In the genomic region with DNA sequence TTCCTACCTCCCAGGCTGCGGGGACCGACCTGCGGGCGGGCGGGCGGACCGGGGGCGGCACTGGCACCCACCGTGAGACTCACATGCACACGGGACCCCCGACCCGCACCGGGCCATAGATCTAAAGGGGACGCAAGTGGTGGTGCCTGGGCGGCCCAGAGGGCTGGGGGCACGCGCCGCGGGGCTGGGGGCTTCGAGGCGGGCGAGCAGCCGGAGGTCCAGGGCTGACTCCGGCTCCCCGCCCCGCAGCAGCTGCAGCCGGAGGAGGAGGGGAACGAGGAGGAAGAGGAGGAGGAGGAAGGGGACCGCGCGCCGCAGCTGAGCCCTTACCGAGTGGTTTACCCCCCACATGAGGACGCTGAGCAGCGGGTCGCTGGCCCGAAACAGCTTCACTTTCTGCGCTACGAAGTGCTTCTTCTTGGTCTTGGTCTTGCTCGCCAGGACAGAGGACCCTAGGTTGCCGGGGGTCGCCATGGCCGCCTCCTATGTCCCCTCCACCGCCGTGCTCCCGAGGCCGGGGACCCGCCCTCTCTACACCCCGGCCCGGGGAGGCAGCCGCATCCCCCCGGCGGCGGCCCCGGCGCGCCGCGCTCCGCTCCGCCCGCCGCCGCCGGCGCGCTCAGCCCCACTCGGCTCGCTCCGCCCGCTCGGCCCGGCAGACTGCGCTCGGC, we compare ENCODE assay signal across 8 cellular contexts. TPM values are rescaled to one million over a fixed set of nuclear protein-coding genes. Genes with fewer than 3 reads are reported as not detected.
DNase-seq lines count a peak whose midpoint lies in the region; ATAC-seq, FAIRE-seq and TF ChIP-seq lines count a peak whose summit lies in the region.

No MANE protein-coding gene starts in this region.

- H2AFZ ChIP-seq in K562 (ENCODE audit: low read depth, low read length) = peak overlapping the region; percentile 71

- under 1% methylated on average over 43 of the region's 75 CpGs for whole genome bisulfite sequencing in K562 (ENCODE audit: insufficient coverage, low coverage, missing lambda C conversion rate)

- TF ChIP-seq RAD21 in K562 (CRISPR knock-in tag; conservative IDR thresholded peaks at IDR 0.05 in 1 of 2, IDR thresholded peaks at IDR 0.05 in 1 of 2) = no peak

- peak overlapping the region; percentile 32 for H3K9ac ChIP-seq in SK-N-MC (ENCODE audit: insufficient read length)
- H3K9ac ChIP-seq in K562 (ENCODE audit: insufficient read depth in 1 of 2, low read depth in 2 of 2, low read length in 2 of 2) = peak overlapping the region; percentile 85 to 99

- TF ChIP-seq CTCF in K562 (IDR thresholded peaks at IDR 0.05 in 2 of 3, conservative IDR thresholded peaks at IDR 0.05 in 1 of 3; ENCODE audit: insufficient read depth in 2 of 3, low read depth in 1 of 3, low read length in 3 of 3) (no peak), kidney epithelial cell (IDR thresholded peaks at IDR 0.05; ENCODE audit: insufficient read depth, low read length, poor library complexity, severe bottlenecking) (no peak)

- peak overlapping the region; percentile 94 for H3K4me2 ChIP-seq in K562 (ENCODE audit: insufficient read depth, low read length)

- ATAC-seq in HG03159 (IDR thresholded peaks at IDR 0.05; ENCODE audit: unreplicated experiment) (peak; percentile 31), K562 (peak; percentile 30)

- peak overlapping the region; percentile 77 for H3K4me3 ChIP-seq in SK-N-MC
- H3K4me3 ChIP-seq in K562 = peak overlapping the region; percentile 85
- H3K4me3 ChIP-seq in kidney epithelial cell (ENCODE audit: low read depth, low read length) = peak overlapping the region; percentile 99

- TF ChIP-seq EP300 in K562 (IDR thresholded peaks at IDR 0.05; ENCODE audit: low read length) = no peak

- CTCF ChIA-PET in K562 (lab: Yijun Ruan, JAX; ENCODE audit: low intra/inter-chr PET ratio) = no interaction called here

- no peak for FAIRE-seq in K562 (lab: Jason Lieb, UNC)

- intact Hi-C loops in K562 (cut with micrococcal nuclease) = loop anchor here (1.0 to 10.0 kb wide), 5 partner anchors 45 to 354 kb away; no protein-coding TSS in a partner anchor

- POLR2A ChIA-PET in K562 (lab: Yijun Ruan, JAX) = interaction anchor here (0.6 to 1.2 kb wide), 4 partner anchors 8 to 96 kb away, joined by 3 to 5 read pairs (median 3); no protein-coding TSS in a partner anchor

- peaks cover 19 to 23% of the 10 kb centered on the region in 2 experiments; a peak in 4 of 5 replicates for H3K4me1 ChIP-seq in K562 (replicated peaks in 1 of 2; ENCODE audit: control insufficient read depth in 2 of 2, insufficient read depth in 2 of 2, low read length in 2 of 2)

- H3K36me3 ChIP-seq in SK-N-MC (ENCODE audit: insufficient read depth, low read length) (no peaks in the 10 kb centered on the region), K562 (ENCODE audit: control insufficient read depth, insufficient read depth, low read length) (no peaks in the 10 kb centered on the region), kidney epithelial cell (ENCODE audit: control insufficient read depth, insufficient read depth, low read length) (no peaks in the 10 kb centered on the region)

- in situ Hi-C loops in K562 (cut with MboI) = no loop called here

- DNase-seq in NOMO-1 treated with DMSO at 0.1 percent for 48 hours (lab: John Stamatoyannopoulos, UW; ENCODE audit: unreplicated experiment) = peak; percentile 21
- no peak for DNase-seq in NOMO-1 treated with dmso at 0.1 percent for 144 hours (lab: John Stamatoyannopoulos, UW; ENCODE audit: unreplicated experiment)
- DNase-seq in SK-N-MC (ENCODE audit: low read depth, low spot score) = no peak
- DNase-seq in K562 (ENCODE audit: extremely low read depth in 1 of 4, low spot score in 3 of 4) = peak in 2 of 4 experiments; percentile 56 to 58
- DNase-seq in kidney epithelial cell (ENCODE audit: low read depth) = no peak
- DNase-seq in stimulated activated CD4-positive, alpha-beta T cell treated with anti-CD3 and anti-CD28 coated beads, Interleukin-4, amount 100 ng/mL, for 24 hours = peak; percentile 37
- DNase-seq in NCI-H187 (lab: John Stamatoyannopoulos, UW) = no peak

- TF ChIP-seq POLR2A in K562 (conservative IDR thresholded peaks at IDR 0.05) = no peak

- H3K27ac ChIP-seq in SK-N-MC = no peak overlapping the region
- peak overlapping the region; percentile 93 for H3K27ac ChIP-seq in K562 (ENCODE audit: extremely low read depth, low read depth, low read length)

- H3K9me1 ChIP-seq in K562 (ENCODE audit: control insufficient read depth, insufficient read depth, low read length) = peaks cover 4% of the 10 kb centered on the region

- H3K9me3 ChIP-seq in SK-N-MC (ENCODE audit: low read depth, low read length) = no peaks in the 10 kb centered on the region
- no peaks in the 10 kb centered on the region for H3K9me3 ChIP-seq in K562 (replicated peaks; ENCODE audit: control insufficient read depth, insufficient read depth, low read depth, low read length)

- BruUV-seq in K562 (replicated peaks; lab: Mats Ljungman, UMichigan) = no TSS peak

- H4K20me1 ChIP-seq in K562 (replicated peaks; ENCODE audit: control insufficient read depth, insufficient read depth, low read length) = peaks cover 11% of the 10 kb centered on the region; the same call in 1 of the 2 replicates

- H3K27me3 ChIP-seq in K562 (ENCODE audit: control insufficient read depth in 2 of 2, insufficient read depth in 2 of 2, low read length in 2 of 2) = no peaks in the 10 kb centered on the region
- H3K27me3 ChIP-seq in kidney epithelial cell (ENCODE audit: control insufficient read depth, insufficient read depth, low read length) = no peaks in the 10 kb centered on the region

- H3K79me2 ChIP-seq in K562 (ENCODE audit: control insufficient read depth, insufficient read depth, low read length) = peaks cover 52% of the 10 kb centered on the region

TF ChIP-seq in K562, 482 proteins besides CTCF, POLR2A, EP300 and RAD21 (continues in another document):
- TF ChIP-seq PHF8 (IDR thresholded peaks at IDR 0.05; ENCODE audit: borderline replicate concordance, low read length) (peak; percentile 60; the same call in 1 of the 2 replicates), ZBTB1 (CRISPR knock-in tag; IDR thresholded peaks at IDR 0.05; ENCODE audit: borderline replicate concordance, low read depth) (0 out of 2 replicates have a peak, but pooled peaks have one; percentile 50), ZBTB7A (IDR thresholded peaks at IDR 0.05; ENCODE audit: borderline replicate concordance, control insufficient read depth, low read depth, low read length) (peak; percentile 44; the same call in 1 of the 2 replicates)
- TF ChIP-seq, protein P1, sequence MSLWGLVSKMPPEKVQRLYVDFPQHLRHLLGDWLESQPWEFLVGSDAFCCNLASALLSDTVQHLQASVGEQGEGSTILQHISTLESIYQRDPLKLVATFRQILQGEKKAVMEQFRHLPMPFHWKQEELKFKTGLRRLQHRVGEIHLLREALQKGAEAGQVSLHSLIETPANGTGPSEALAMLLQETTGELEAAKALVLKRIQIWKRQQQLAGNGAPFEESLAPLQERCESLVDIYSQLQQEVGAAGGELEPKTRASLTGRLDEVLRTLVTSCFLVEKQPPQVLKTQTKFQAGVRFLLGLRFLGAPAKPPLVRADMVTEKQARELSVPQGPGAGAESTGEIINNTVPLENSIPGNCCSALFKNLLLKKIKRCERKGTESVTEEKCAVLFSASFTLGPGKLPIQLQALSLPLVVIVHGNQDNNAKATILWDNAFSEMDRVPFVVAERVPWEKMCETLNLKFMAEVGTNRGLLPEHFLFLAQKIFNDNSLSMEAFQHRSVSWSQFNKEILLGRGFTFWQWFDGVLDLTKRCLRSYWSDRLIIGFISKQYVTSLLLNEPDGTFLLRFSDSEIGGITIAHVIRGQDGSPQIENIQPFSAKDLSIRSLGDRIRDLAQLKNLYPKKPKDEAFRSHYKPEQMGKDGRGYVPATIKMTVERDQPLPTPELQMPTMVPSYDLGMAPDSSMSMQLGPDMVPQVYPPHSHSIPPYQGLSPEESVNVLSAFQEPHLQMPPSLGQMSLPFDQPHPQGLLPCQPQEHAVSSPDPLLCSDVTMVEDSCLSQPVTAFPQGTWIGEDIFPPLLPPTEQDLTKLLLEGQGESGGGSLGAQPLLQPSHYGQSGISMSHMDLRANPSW (CRISPR knock-in tag; IDR thresholded peaks at IDR 0.05) = no peak
- TF ChIP-seq, protein P2, sequence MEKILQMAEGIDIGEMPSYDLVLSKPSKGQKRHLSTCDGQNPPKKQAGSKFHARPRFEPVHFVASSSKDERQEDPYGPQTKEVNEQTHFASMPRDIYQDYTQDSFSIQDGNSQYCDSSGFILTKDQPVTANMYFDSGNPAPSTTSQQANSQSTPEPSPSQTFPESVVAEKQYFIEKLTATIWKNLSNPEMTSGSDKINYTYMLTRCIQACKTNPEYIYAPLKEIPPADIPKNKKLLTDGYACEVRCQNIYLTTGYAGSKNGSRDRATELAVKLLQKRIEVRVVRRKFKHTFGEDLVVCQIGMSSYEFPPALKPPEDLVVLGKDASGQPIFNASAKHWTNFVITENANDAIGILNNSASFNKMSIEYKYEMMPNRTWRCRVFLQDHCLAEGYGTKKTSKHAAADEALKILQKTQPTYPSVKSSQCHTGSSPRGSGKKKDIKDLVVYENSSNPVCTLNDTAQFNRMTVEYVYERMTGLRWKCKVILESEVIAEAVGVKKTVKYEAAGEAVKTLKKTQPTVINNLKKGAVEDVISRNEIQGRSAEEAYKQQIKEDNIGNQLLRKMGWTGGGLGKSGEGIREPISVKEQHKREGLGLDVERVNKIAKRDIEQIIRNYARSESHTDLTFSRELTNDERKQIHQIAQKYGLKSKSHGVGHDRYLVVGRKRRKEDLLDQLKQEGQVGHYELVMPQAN (IDR thresholded peaks at IDR 0.05; ENCODE audit: borderline replicate concordance) = peak; percentile 63; the same call in 1 of the 2 replicates

RNA-seq across cellular contexts. Expression of a gene that starts 0.4 kb away (rescaled TPM):
- total RNA-seq in K562 (2011; cell fraction: chromatin; rRNA removed; ENCODE audit: low replicate concordance) = 31.6 and 61.2 TPM in 2 replicates
- total RNA-seq in K562 (2011; cell fraction: nucleolus; rRNA removed) = 22.7 and 26.6 TPM in 2 replicates
- 30.2 and 39.5 TPM in 2 replicates for total RNA-seq in K562 (2011; cell fraction: nucleoplasm; rRNA removed)
- total RNA-seq in K562 (2014; rRNA removed) = 61.5 and 75.1 TPM in 2 replicates
- 73.5 and 95.8 TPM in 2 replicates for total RNA-seq in K562 (2014; rRNA removed; fragmentation: Illumina TruSeq; extraction: Trizol)
- total RNA-seq in K562 (2015; rRNA removed; fragmentation: Illumina TruSeq; extraction: Trizol) = 110 and 117 TPM in 2 replicates
- total RNA-seq in K562 (2021) = 56.4 and 71.9 TPM in 2 replicates
- polyA plus RNA-seq in K562 (2011; rRNA removed) = 29.8 and 35.6 TPM in 2 replicates
- polyA plus RNA-seq in K562 (2011; cell fraction: cytosol; rRNA removed) = 14.8 and 25.0 TPM in 2 replicates
- 17.2 and 23.1 TPM in 2 replicates for polyA plus RNA-seq in K562 (2011; cell fraction: nucleus; rRNA removed)
- polyA plus RNA-seq in K562 (2012) = 39.4 and 42.5 TPM in 2 replicates
- polyA plus RNA-seq in K562 (2014; fragmentation: Illumina TruSeq; extraction: Trizol) = 65.2 and 69.1 TPM in 2 replicates
- polyA plus RNA-seq in K562 (2014; fragmentation: Nextera tagmentation; extraction: Ambion mirVana) = 10 to 100 TPM; 64.8 to 87.2 TPM
- 47.1 and 49.5 TPM in 2 replicates for polyA plus RNA-seq in K562 (2014; rRNA removed)
- 62.2 and 65.1 TPM in 2 replicates for polyA minus RNA-seq in K562 (2011; rRNA and poly(A)+ RNA removed)
- polyA minus RNA-seq in K562 (2011; cell fraction: cytosol; rRNA and poly(A)+ RNA removed) = 37.1 and 39.1 TPM in 2 replicates
- 21.7 and 45.1 TPM in 2 replicates for polyA minus RNA-seq in K562 (2011; cell fraction: nucleus; rRNA and poly(A)+ RNA removed)
- total RNA-seq in kidney epithelial cell = 23.6 and 24.9 TPM in 2 replicates

Comparison
In these comparisons a context has a peak if more than half of its experiments do, and no peak if none do; other contexts are left out.
1. DNase-seq: peak in NOMO-1 treated with DMSO at 0.1 percent for 48 hours (single experiment) and stimulated activated CD4-positive, alpha-beta T cell treated with anti-CD3 and anti-CD28 coated beads, Interleukin-4, amount 100 ng/mL, for 24 hours (single experiment); none in NOMO-1 treated with dmso at 0.1 percent for 144 hours (single experiment), SK-N-MC (single experiment), kidney epithelial cell (single experiment) and NCI-H187 (0 of 2).
2. Peak in every context shown above with its lines, with median percentiles within 50 percentile points of each other: H3K4me3 ChIP-seq.